ENCODE assay signal across 1 cellular context in genomic region chr10:1548146-1548545, GRCh38.
TF ChIP-seq lines count a peak whose summit lies in the region.

No MANE protein-coding gene starts in this region.

TF ChIP-seq in H1, 55 proteins besides CTCF, POLR2A, EP300 and RAD21:
- TF ChIP-seq GABPA (IDR thresholded peaks at IDR 0.05; ENCODE audit: borderline replicate concordance, insufficient read depth, low read length), result no peak
